In genomic region chr9:137411670-137412380, GRCh38 we compare ENCODE assay signal across 8 cellular contexts. TPM values are rescaled to one million over a fixed set of nuclear protein-coding genes. Genes with fewer than 3 reads are reported as not detected.
DNase-seq lines count a peak whose midpoint lies in the region; ATAC-seq and TF ChIP-seq lines count a peak whose summit lies in the region.

No MANE protein-coding gene starts in this region.

- no peaks in the 10 kb centered on the region for H3K27me3 Mint-ChIP-seq in mesothelial cell of epicardium (ENCODE audit: low read depth)

- H3K4me3 Mint-ChIP-seq in mesothelial cell of epicardium, result no peak overlapping the region

- H3K27ac Mint-ChIP-seq in mesothelial cell of epicardium, result no peak overlapping the region

- peaks cover 2% of the 10 kb centered on the region for H3K36me3 Mint-ChIP-seq in mesothelial cell of epicardium

- TF ChIP-seq CTCF in mesothelial cell of epicardium (IDR thresholded peaks at IDR 0.05; ENCODE audit: unreplicated experiment), result no peak

- no peaks in the 10 kb centered on the region for H3K9me3 Mint-ChIP-seq in mesothelial cell of epicardium

- peak; percentile 92 for DNase-seq in EL
- DNase-seq in HS-5 (ENCODE audit: low read depth), result peak; percentile 68
- peak; percentile 64 to 70 for DNase-seq in activated CD4-positive, alpha-beta T cell treated with anti-CD3 and anti-CD28 coated beads, Interleukin-2, amount 50 U/mL, for 48 hours
- DNase-seq in glomerular visceral epithelial cell (ENCODE audit: extremely low spot score), result peak; percentile 97
- DNase-seq in stimulated activated CD4-positive, alpha-beta T cell treated with anti-CD3 and anti-CD28 coated beads, Interleukin-15, amount 100 ng/mL, for 24 hours, result peak; percentile 67
- no peak for DNase-seq in mesothelial cell of epicardium (ENCODE audit: low spot score in 2 of 2, unreplicated experiment in 2 of 2)

- ATAC-seq in HG02798 (IDR thresholded peaks at IDR 0.05; ENCODE audit: poor library complexity, unreplicated experiment), result no peak
- no peak for ATAC-seq in HG02973 (IDR thresholded peaks at IDR 0.05; ENCODE audit: unreplicated experiment)

- no peaks in the 10 kb centered on the region for H3K4me1 Mint-ChIP-seq in mesothelial cell of epicardium

RNA-seq across cellular contexts. Expression of gene EXD3, which starts 11.1 kb away (rescaled TPM):
- 37.2 to 38.2 TPM (median 37.3 TPM) in 3 replicates for total RNA-seq in mesothelial cell of epicardium

RNA-seq across cellular contexts. Expression of gene NOXA1, which starts 11.4 kb away (rescaled TPM):
- 19.9 to 22.1 TPM (median 21.4 TPM) in 3 replicates for total RNA-seq in mesothelial cell of epicardium

RNA-seq across cellular contexts. Expression of gene ENTPD8, which starts 29.3 kb away (rescaled TPM):
- 1.4 to 1.7 TPM (median 1.6 TPM) in 3 replicates for total RNA-seq in mesothelial cell of epicardium

RNA-seq across cellular contexts. Expression of gene NSMF, which starts 47.3 kb away (rescaled TPM):
- total RNA-seq in mesothelial cell of epicardium, result 85.3 to 85.6 TPM (median 85.3 TPM) in 3 replicates

Comparison
In these comparisons a context has a peak if more than half of its experiments do, and no peak if none do; other contexts are left out.
1. DNase-seq: peak in EL (single experiment), HS-5 (single experiment), activated CD4-positive, alpha-beta T cell treated with anti-CD3 and anti-CD28 coated beads, Interleukin-2, amount 50 U/mL, for 48 hours (2 of 2), glomerular visceral epithelial cell (single experiment) and stimulated activated CD4-positive, alpha-beta T cell treated with anti-CD3 and anti-CD28 coated beads, Interleukin-15, amount 100 ng/mL, for 24 hours (single experiment); none in mesothelial cell of epicardium (0 of 2).